Comparison of ENCODE assay signal across 15 cellular contexts in genomic region chr1:235822685-235823084, GRCh38.
"Had no signal": no experiment of that assay in that cellular context is flagged by ENCODE, and none has a peak within 500 bp of the region (broad histone marks: within the 10 kb centered on the region; RNA-seq: fewer than 3 reads in every experiment).

No MANE protein-coding gene starts in this region.

- DNase-seq: activated CD4-positive, alpha-beta T cell treated with anti-CD3 and anti-CD28 coated beads, Interleukin-2, amount 50 U/mL, for 1 hour; amygdala; dorsolateral prefrontal cortex; hypothalamus; midbrain; naive thymus-derived CD4-positive, alpha-beta T cell; nucleus accumbens; right cardiac atrium; spleen; stimulated activated CD4-positive, alpha-beta T cell treated with anti-CD3 and anti-CD28 coated beads, Interleukin-1b, Interleukin-23, amount 100 ng/mL, for 48 hours; stimulated activated naive B cell treated with anti-CD40 and anti-IgM and Interleukin-4, amounts not matched to agents 10 μg/mL and 1 μg/mL and 100 μg/mL, for 72 hours; substantia nigra; trophoblast cell had no signal

- H3K9me3 ChIP-seq: esophagus muscularis mucosa, spleen had no signal

- H3K27ac ChIP-seq: dorsolateral prefrontal cortex, esophagus muscularis mucosa, spleen had no signal

- H3K27me3 ChIP-seq: dorsolateral prefrontal cortex, esophagus muscularis mucosa, spleen had no signal

- H3K4me3 ChIP-seq: dorsolateral prefrontal cortex, esophagus muscularis mucosa, lung, spleen had no signal

- H3K4me1 ChIP-seq: spleen had no signal
